In genomic region chr18:13362617-13363016, GRCh38 we compare ENCODE assay signal across 23 cellular contexts.
DNase-seq lines count a peak whose midpoint lies in the region; FAIRE-seq and TF ChIP-seq lines count a peak whose summit lies in the region.
"Had no signal": no experiment of that assay in that cellular context is flagged by ENCODE, and none has a peak within 500 bp of the region (broad histone marks: within the 10 kb centered on the region; RNA-seq: fewer than 3 reads in every experiment).

No MANE protein-coding gene starts in this region.

- H3K27ac Mint-ChIP-seq in dendritic cell treated with granulocyte-macrophage colony-stimulating factor and Interleukin-4, amounts not matched to agents 40 ng/mL and 50 ng/mL, for 4 days = peak overlapping the region; percentile 49
- H3K27ac Mint-ChIP-seq: CD8-positive, alpha-beta T cell; IgD-negative memory B cell had no signal

- no peak for FAIRE-seq in D721Med (lab: Jason Lieb, UNC)
- FAIRE-seq: GM12891, GM19239, H54 had no signal

- 71 to 94% methylated on average over 3 of the region's 3 CpGs for WGBS in transverse colon (ENCODE audit: low coverage in 1 of 2), 2 donors

- H3K4me3 ChIP-seq in BLaER1 treated with 17β-estradiol and CSF1 and Interleukin-3, amounts not matched to agents 10 nM and 100 nM = no peak overlapping the region
- H3K4me3 ChIP-seq in transverse colon = no peak overlapping the region
- H3K4me3 ChIP-seq: SJSA1 had no signal

- peak overlapping the region; percentile 5 to 79 (median 40); a peak in 16 of 22 replicates for H3K4me2 ChIP-seq in BLaER1 treated with 17β-estradiol and CSF1 and Interleukin-3, amounts not matched to agents 10 nM and 100 nM
- H3K4me2 ChIP-seq: KMS-11 had no signal

- intact Hi-C loops in dendritic cell treated with granulocyte-macrophage colony-stimulating factor and Interleukin-4, amounts not matched to agents 40 ng/mL and 50 ng/mL, for 4 days (cut with micrococcal nuclease) = no loop called here
- intact Hi-C loops in transverse colon (cut with DNase I; ENCODE audit: low total_unique reads) = no loop called here

- H3K27me3 Mint-ChIP-seq in dendritic cell treated with granulocyte-macrophage colony-stimulating factor and Interleukin-4, amounts not matched to agents 40 ng/mL and 50 ng/mL, for 4 days = peaks cover 3% of the 10 kb centered on the region

- no peak overlapping the region for H3K9ac ChIP-seq in BLaER1 treated with 17β-estradiol and CSF1 and Interleukin-3, amounts not matched to agents 10 nM and 100 nM
- H3K9ac ChIP-seq: KMS-11 had no signal

- H3K36me3 ChIP-seq in BLaER1 treated with 17β-estradiol and CSF1 and Interleukin-3, amounts not matched to agents 10 nM and 100 nM = peaks cover 0 to 43% (median 5%) of the 10 kb centered on the region in 11 experiments; a peak in 12 of 22 replicates
- H3K36me3 ChIP-seq in transverse colon = no peaks in the 10 kb centered on the region
- H3K36me3 ChIP-seq: SJSA1 had no signal

- peaks cover 63% of the 10 kb centered on the region for H3K4me1 Mint-ChIP-seq in dendritic cell treated with granulocyte-macrophage colony-stimulating factor and Interleukin-4, amounts not matched to agents 40 ng/mL and 50 ng/mL, for 4 days (ENCODE audit: low read depth)

- in situ Hi-C loops in transverse colon (cut with MboI; ENCODE audit: low pct_ligation_motif_present in 1 of 4, low pct_unique_long_range_greater_than_20kb in 1 of 4, low sequenced_read_pairs in 3 of 4) = no loop called here

- no peaks in the 10 kb centered on the region for H3K9me3 Mint-ChIP-seq in dendritic cell treated with granulocyte-macrophage colony-stimulating factor and Interleukin-4, amounts not matched to agents 40 ng/mL and 50 ng/mL, for 4 days
- H3K9me3 Mint-ChIP-seq: CD8-positive, alpha-beta T cell; IgD-negative memory B cell had no signal

- peaks cover 0 to 36% (median 5%) of the 10 kb centered on the region in 11 experiments; a peak in 6 of 22 replicates for H4K20me1 ChIP-seq in BLaER1 treated with 17β-estradiol and CSF1 and Interleukin-3, amounts not matched to agents 10 nM and 100 nM

- TF ChIP-seq CTCF in D721Med (IDR thresholded peaks at IDR 0.05; ENCODE audit: insufficient read depth, missing control alignments) (no peak), transverse colon (IDR thresholded peaks at IDR 0.05) (no peak)

- H3K4me3 Mint-ChIP-seq in dendritic cell treated with granulocyte-macrophage colony-stimulating factor and Interleukin-4, amounts not matched to agents 40 ng/mL and 50 ng/mL, for 4 days = no peak overlapping the region
- H3K4me3 Mint-ChIP-seq: CD8-positive, alpha-beta T cell; IgD-negative memory B cell had no signal

- H3K27me3 ChIP-seq in BLaER1 treated with 17β-estradiol and CSF1 and Interleukin-3, amounts not matched to agents 10 nM and 100 nM = no peaks in the 10 kb centered on the region
- no peaks in the 10 kb centered on the region for H3K27me3 ChIP-seq in transverse colon
- H3K27me3 ChIP-seq: SJSA1 had no signal

- H3K9me3 ChIP-seq in BLaER1 treated with 17β-estradiol and CSF1 and Interleukin-3, amounts not matched to agents 10 nM and 100 nM (replicated peaks in 1 of 11) = peaks cover 0 to 29% (median 12%) of the 10 kb centered on the region in 11 experiments; a peak in 14 of 22 replicates
- H3K9me3 ChIP-seq in transverse colon = no peaks in the 10 kb centered on the region
- H3K9me3 ChIP-seq: Caco-2, SJSA1 had no signal

- H3K36me3 Mint-ChIP-seq in dendritic cell treated with granulocyte-macrophage colony-stimulating factor and Interleukin-4, amounts not matched to agents 40 ng/mL and 50 ng/mL, for 4 days (ENCODE audit: low read depth) = peaks cover 6% of the 10 kb centered on the region
- H3K36me3 Mint-ChIP-seq: CD8-positive, alpha-beta T cell; IgD-negative memory B cell had no signal

- no peak for TF ChIP-seq EP300 in transverse colon (IDR thresholded peaks at IDR 0.05; ENCODE audit: low read depth)

- DNase-seq in D721Med (ENCODE audit: insufficient read length, low spot score) (peak; percentile 9), NOMO-1 treated with DMSO at 0.1 percent for 48 hours (lab: John Stamatoyannopoulos, UW; ENCODE audit: unreplicated experiment) (peak; percentile 84), transverse colon (no peak), NCI-H2081 treated with DMSO at 0.1 percent for 48 hours (lab: John Stamatoyannopoulos, UW) (no peak), T-helper 9 cell (no peak)
- no peak for DNase-seq in activated CD4-positive, alpha-beta T cell treated with anti-CD3 and anti-CD28 coated beads for 4 hours
- DNase-seq: Caco-2; CD8-positive, alpha-beta T cell; DMS79 treated with DMSO at 0.1 percent for 48 hours; GF-D8; NCI-H1105 treated with DMSO at 0.1 percent for 48 hours; NCI-H146; NCI-H2227 treated with DMSO at 0.1 percent for 48 hours; NCI-H526 treated with DMSO at 0.1 percent for 48 hours; PC-3 had no signal

- peaks cover 48 to 71% (median 60%) of the 10 kb centered on the region in 10 experiments for H3K4me1 ChIP-seq in BLaER1 treated with 17β-estradiol and CSF1 and Interleukin-3, amounts not matched to agents 10 nM and 100 nM
- no peaks in the 10 kb centered on the region for H3K4me1 ChIP-seq in transverse colon
- H3K4me1 ChIP-seq: Caco-2, SJSA1 had no signal

- H3K27ac ChIP-seq in BLaER1 treated with 17β-estradiol and CSF1 and Interleukin-3, amounts not matched to agents 10 nM and 100 nM = no peak overlapping the region; a peak in 1 of 22 replicates
- no peak overlapping the region for H3K27ac ChIP-seq in transverse colon
- H3K27ac ChIP-seq: KMS-11, SJSA1 had no signal

- TF ChIP-seq POLR2A in transverse colon (IDR thresholded peaks at IDR 0.05) = no peak

Comparison
In these comparisons a context has a peak if more than half of its experiments do, and no peak if none do; other contexts are left out.
1. DNase-seq: peak in D721Med (single experiment) and NOMO-1 treated with DMSO at 0.1 percent for 48 hours (single experiment); none in transverse colon (single experiment), NCI-H2081 treated with DMSO at 0.1 percent for 48 hours (single experiment), activated CD4-positive, alpha-beta T cell treated with anti-CD3 and anti-CD28 coated beads for 4 hours (0 of 2) and T-helper 9 cell (single experiment).